In the genomic region with DNA sequence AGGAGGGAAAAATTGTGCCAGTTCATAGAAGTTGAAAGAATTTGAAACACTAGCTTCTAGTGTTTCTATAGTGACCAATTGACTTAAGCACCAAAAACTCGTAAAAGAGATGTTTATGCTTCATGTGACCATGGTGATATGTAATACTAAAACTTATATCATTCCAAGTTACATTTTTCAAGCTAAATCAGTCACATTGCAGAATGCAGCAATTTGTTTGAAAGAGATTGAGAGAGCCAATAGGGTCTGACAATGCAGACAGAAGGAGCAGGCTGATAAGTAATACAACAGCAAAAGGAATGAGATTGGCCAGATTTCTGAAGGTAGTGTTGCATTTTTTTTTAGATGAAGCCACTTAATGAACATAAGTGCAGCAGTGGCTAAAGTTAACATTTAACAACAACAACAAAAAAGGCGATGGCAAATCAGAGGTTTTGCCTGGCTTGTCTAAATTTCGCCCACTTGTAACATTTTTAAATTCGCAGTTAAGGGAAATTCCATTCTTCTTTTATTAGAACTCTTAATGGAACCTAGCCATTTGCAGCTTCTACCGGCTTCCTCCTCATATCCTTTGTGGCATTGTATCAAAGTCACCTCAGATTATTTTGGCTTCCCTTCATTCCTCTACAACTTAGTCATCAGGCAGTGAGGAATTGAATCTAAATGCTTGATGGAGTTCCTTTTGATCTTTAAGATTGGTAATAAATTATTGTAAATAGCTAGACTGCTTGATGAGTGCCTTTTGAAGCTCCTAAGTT, we compare ENCODE assay signal across 1 cellular context.
TF ChIP-seq lines count a peak whose summit lies in the region.

No MANE protein-coding gene starts in this region.

TF ChIP-seq in HCT116, 20 proteins besides CTCF, POLR2A, EP300 and RAD21 (continued from another document):
- TF ChIP-seq ZBTB33 (IDR thresholded peaks at IDR 0.05; ENCODE audit: extremely low read depth, insufficient replicate concordance, low read length) (peak; percentile 43), ZFX (IDR thresholded peaks at IDR 0.05) (no peak), SIN3A (IDR thresholded peaks at IDR 0.05; ENCODE audit: low read depth) (peak; percentile 72), EZH2 (IDR thresholded peaks at IDR 0.05) (no peak), FOSL1 (IDR thresholded peaks at IDR 0.05; ENCODE audit: low read depth) (peak; percentile 92), JUND (IDR thresholded peaks at IDR 0.05) (peak; percentile 98), ZNF274 (IDR thresholded peaks at IDR 0.05; ENCODE audit: low read depth, low read length) (no peak), EZH2phosphoT487 (IDR thresholded peaks at IDR 0.05; ENCODE audit: borderline replicate concordance) (no peak), CEBPB (IDR thresholded peaks at IDR 0.05; ENCODE audit: low read depth) (peak; percentile 77), TCF7L2 (IDR thresholded peaks at IDR 0.05; ENCODE audit: borderline replicate concordance, extremely low read depth, insufficient read depth, insufficient read length) (peak; percentile 99), POLR2AphosphoS5 (IDR thresholded peaks at IDR 0.05; ENCODE audit: low read depth, low read length) (peak; percentile 49; the same call in 1 of the 2 replicates), EGR1 (IDR thresholded peaks at IDR 0.05; ENCODE audit: low read depth) (peak; percentile 13; the same call in 1 of the 2 replicates), ATF3 (IDR thresholded peaks at IDR 0.05) (0 out of 2 replicates have a peak, but pooled peaks have one; percentile 52), CBX3 (IDR thresholded peaks at IDR 0.05; ENCODE audit: low read depth) (peak; percentile 88), SRF (IDR thresholded peaks at IDR 0.05; ENCODE audit: low read depth) (peak; percentile 68), ELF1 (IDR thresholded peaks at IDR 0.05; ENCODE audit: borderline replicate concordance, low read depth) (0 out of 2 replicates have a peak, but pooled peaks have one; percentile 20), SP1 (IDR thresholded peaks at IDR 0.05; ENCODE audit: low read depth) (peak; percentile 97)
- TF ChIP-seq, protein P1, sequence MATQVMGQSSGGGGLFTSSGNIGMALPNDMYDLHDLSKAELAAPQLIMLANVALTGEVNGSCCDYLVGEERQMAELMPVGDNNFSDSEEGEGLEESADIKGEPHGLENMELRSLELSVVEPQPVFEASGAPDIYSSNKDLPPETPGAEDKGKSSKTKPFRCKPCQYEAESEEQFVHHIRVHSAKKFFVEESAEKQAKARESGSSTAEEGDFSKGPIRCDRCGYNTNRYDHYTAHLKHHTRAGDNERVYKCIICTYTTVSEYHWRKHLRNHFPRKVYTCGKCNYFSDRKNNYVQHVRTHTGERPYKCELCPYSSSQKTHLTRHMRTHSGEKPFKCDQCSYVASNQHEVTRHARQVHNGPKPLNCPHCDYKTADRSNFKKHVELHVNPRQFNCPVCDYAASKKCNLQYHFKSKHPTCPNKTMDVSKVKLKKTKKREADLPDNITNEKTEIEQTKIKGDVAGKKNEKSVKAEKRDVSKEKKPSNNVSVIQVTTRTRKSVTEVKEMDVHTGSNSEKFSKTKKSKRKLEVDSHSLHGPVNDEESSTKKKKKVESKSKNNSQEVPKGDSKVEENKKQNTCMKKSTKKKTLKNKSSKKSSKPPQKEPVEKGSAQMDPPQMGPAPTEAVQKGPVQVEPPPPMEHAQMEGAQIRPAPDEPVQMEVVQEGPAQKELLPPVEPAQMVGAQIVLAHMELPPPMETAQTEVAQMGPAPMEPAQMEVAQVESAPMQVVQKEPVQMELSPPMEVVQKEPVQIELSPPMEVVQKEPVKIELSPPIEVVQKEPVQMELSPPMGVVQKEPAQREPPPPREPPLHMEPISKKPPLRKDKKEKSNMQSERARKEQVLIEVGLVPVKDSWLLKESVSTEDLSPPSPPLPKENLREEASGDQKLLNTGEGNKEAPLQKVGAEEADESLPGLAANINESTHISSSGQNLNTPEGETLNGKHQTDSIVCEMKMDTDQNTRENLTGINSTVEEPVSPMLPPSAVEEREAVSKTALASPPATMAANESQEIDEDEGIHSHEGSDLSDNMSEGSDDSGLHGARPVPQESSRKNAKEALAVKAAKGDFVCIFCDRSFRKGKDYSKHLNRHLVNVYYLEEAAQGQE (IDR thresholded peaks at IDR 0.05; ENCODE audit: low read depth), result no peak
